In the genomic region with DNA sequence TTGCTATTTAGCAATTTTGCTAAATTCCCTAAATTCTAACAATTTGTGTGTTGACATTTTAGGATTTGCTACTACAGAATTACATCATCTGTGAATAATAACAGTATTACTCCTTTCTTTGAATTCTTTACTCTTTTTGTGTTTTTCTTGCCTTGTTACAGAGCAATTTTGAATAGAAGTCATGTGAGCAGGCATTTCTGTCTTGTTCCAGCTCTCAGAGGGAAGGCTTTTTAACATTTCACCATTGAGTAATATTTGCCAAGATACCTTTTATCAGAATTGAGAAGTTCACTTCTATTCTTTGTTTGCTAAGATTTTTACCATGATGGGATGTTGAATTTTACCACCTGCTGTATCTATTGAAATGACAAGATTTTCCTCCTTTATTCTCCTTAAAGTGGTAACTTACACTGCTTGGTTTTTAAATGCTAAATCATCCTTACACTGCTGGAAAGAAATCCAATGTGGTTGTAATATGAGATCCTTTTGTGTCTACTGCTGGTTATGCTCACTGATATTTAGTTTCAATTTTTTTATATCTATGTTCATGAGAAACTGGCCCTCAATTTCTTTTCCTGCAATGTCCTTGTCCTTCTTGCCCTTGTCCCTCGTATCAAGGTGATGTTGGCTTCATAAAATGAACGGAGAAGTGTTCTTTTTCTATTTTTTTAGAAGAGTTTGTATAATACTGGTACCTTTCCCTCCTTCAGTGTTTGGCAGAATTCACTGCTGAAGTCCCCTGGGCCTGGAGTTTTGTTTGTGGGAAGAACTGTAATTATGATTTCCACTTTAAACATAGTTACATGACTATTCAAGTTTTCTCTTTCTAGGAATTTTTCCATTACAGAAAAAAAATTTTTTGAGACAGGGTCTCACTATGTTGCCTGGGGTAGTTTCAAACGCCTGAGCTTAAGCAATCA, we compare ENCODE assay signal across 26 cellular contexts. TPM values are rescaled to one million over a fixed set of nuclear protein-coding genes. Genes with fewer than 3 reads are reported as not detected.
A peak's percentile ranks its signal among the peaks of the same experiment; 100 is the strongest.
DNase-seq lines count a peak whose midpoint lies in the region; ATAC-seq, FAIRE-seq and TF ChIP-seq lines count a peak whose summit lies in the region.
"Had no signal": no experiment of that assay in that cellular context is flagged by ENCODE, and none has a peak within 500 bp of the region (broad histone marks: within the 10 kb centered on the region; RNA-seq: fewer than 3 reads in every experiment).

No MANE protein-coding gene starts in this region.

- TF ChIP-seq CTCF in A549 (IDR thresholded peaks at IDR 0.05) (no peak), fibroblast of mammary gland (conservative IDR thresholded peaks at IDR 0.05; ENCODE audit: control insufficient read depth, insufficient read depth, low read depth, low read length) (no peak), hepatocyte (IDR thresholded peaks at IDR 0.05; ENCODE audit: poor library complexity) (no peak), uterus (IDR thresholded peaks at IDR 0.05) (no peak)

- no peaks in the 10 kb centered on the region for H3K79me2 ChIP-seq in hepatocyte

- H3K4me3 ChIP-seq in A549 (no peak overlapping the region), adipocyte (ENCODE audit: low read length) (no peak overlapping the region), fibroblast of mammary gland (ENCODE audit: control insufficient read depth, low read depth, low read length) (no peak overlapping the region), hepatocyte (no peak overlapping the region), uterus (no peak overlapping the region)
- H3K4me3 ChIP-seq: thoracic aorta had no signal

- H3K27me3 ChIP-seq in adipocyte (replicated peaks; ENCODE audit: control insufficient read depth, insufficient read depth, low read length): no peaks in the 10 kb centered on the region
- no peaks in the 10 kb centered on the region for H3K27me3 ChIP-seq in hepatocyte
- no peaks in the 10 kb centered on the region for H3K27me3 ChIP-seq in uterus

- H3K9me3 ChIP-seq in A549 (no peaks in the 10 kb centered on the region), adipocyte (ENCODE audit: control insufficient read depth, low read length) (no peaks in the 10 kb centered on the region), hepatocyte (ENCODE audit: low read depth) (no peaks in the 10 kb centered on the region), uterus (no peaks in the 10 kb centered on the region)
- H3K9me3 ChIP-seq: thoracic aorta had no signal

- TF ChIP-seq RAD21 in A549 (conservative IDR thresholded peaks at IDR 0.05 in 1 of 2, IDR thresholded peaks at IDR 0.05 in 1 of 2): no peak

- no peak overlapping the region for H3K4me2 ChIP-seq in A549
- H3K4me2 ChIP-seq in hepatocyte: no peak overlapping the region

- peaks cover 4% of the 10 kb centered on the region; the same call in 1 of the 3 replicates for H3K4me1 ChIP-seq in A549
- H3K4me1 ChIP-seq in adipocyte (ENCODE audit: control insufficient read depth, insufficient read depth, low read length): peaks cover 7% of the 10 kb centered on the region
- no peaks in the 10 kb centered on the region for H3K4me1 ChIP-seq in hepatocyte (ENCODE audit: insufficient read depth)
- H3K4me1 ChIP-seq in uterus: no peaks in the 10 kb centered on the region

- no peaks in the 10 kb centered on the region for H3K36me3 ChIP-seq in adipocyte (ENCODE audit: control insufficient read depth, insufficient read depth, low read length, severe bottlenecking)
- H3K36me3 ChIP-seq in hepatocyte (replicated peaks; ENCODE audit: insufficient read depth, low read depth): peaks cover 5% of the 10 kb centered on the region
- H3K36me3 ChIP-seq in uterus: no peaks in the 10 kb centered on the region
- H3K36me3 ChIP-seq: thoracic aorta had no signal

- peak; percentile 13 for FAIRE-seq in A549 (lab: Jason Lieb, UNC)
- FAIRE-seq: GM18507, TTC549 had no signal

- intact Hi-C loops in uterus (cut with DNase I; ENCODE audit: low total_unique reads): no loop called here

- no peak for TF ChIP-seq EP300 in A549 (IDR thresholded peaks at IDR 0.05)

- H3K9me2 ChIP-seq in hepatocyte (replicated peaks; ENCODE audit: insufficient read depth): no peaks in the 10 kb centered on the region

- H3K27ac ChIP-seq in A549 (no peak overlapping the region), hepatocyte (no peak overlapping the region), uterus (no peak overlapping the region)
- H3K27ac ChIP-seq: thoracic aorta had no signal

- POLR2A ChIA-PET in A549 (lab: Yijun Ruan, JAX): no interaction called here

- no peak for ATAC-seq in A549
- ATAC-seq in HG02798 (IDR thresholded peaks at IDR 0.05; ENCODE audit: poor library complexity, unreplicated experiment): no peak
- ATAC-seq: HCT116, T-cell had no signal

- WGBS in A549 (ENCODE audit: missing lambda C conversion rate): 76% methylated on average over 3 of the region's 3 CpGs
- WGBS in hepatocyte (ENCODE audit: low lambda C conversion rate, missing lambda C conversion rate): 75% methylated on average over 3 of the region's 3 CpGs

- CTCF ChIA-PET in A549 (lab: Yijun Ruan, JAX): no interaction called here

- DNase-seq in A549 (ENCODE audit: low read depth in 1 of 2, low spot score in 1 of 2) (no peak), H4 (ENCODE audit: low spot score) (peak; percentile 69), adipocyte (ENCODE audit: low read depth) (peak; percentile 62), fibroblast of mammary gland (ENCODE audit: low read depth) (peak; percentile 9), hepatocyte (ENCODE audit: low spot score) (no peak), uterus (no peak)
- DNase-seq in activated CD8-positive, alpha-beta memory T cell treated with anti-CD3 and anti-CD28 coated beads, Interleukin-2, amount 50 U/mL, for 48 hours: no peak
- DNase-seq: activated CD4-positive, alpha-beta T cell treated with anti-CD3 and anti-CD28 coated beads for 1 hour; activated naive CD4-positive, alpha-beta T cell; activated T-cell treated with anti-CD3 and anti-CD28 coated beads, Interleukin-2, amount 50 U/mL, for 24 hours; CD4-positive, CD25-positive, alpha-beta regulatory T cell; erythroblast; mammary epithelial cell; NCI-H1105; NCI-H82; SIG-M5; stimulated activated CD4-positive, alpha-beta T cell treated with anti-CD3 and anti-CD28 coated beads, Interleukin-2, amount 100 ng/mL, for 48 hours; stimulated activated naive CD4-positive, alpha-beta T cell; T-cell had no signal

- no peak overlapping the region for H3K9ac ChIP-seq in adipocyte (ENCODE audit: low read length)

- TF ChIP-seq POLR2A in A549 (IDR thresholded peaks at IDR 0.05; ENCODE audit: low read length) (no peak), uterus (IDR thresholded peaks at IDR 0.05) (no peak)

- no peaks in the 10 kb centered on the region for H4K20me1 ChIP-seq in hepatocyte (ENCODE audit: insufficient read depth, poor library complexity, severe bottlenecking)

- no peak overlapping the region for H2AFZ ChIP-seq in hepatocyte

TF ChIP-seq in A549, 52 proteins besides CTCF, POLR2A, EP300 and RAD21 (continues in another document):
- TF ChIP-seq PHF8 (IDR thresholded peaks at IDR 0.05; ENCODE audit: borderline replicate concordance, low read depth) (no peak), MAZ (IDR thresholded peaks at IDR 0.05; ENCODE audit: borderline replicate concordance, low read depth, low read length) (no peak), HEYL (CRISPR knock-in tag; IDR thresholded peaks at IDR 0.05) (no peak), ESRRA (IDR thresholded peaks at IDR 0.05; ENCODE audit: borderline replicate concordance, low read length) (no peak), FOXS1 (CRISPR knock-in tag; IDR thresholded peaks at IDR 0.05) (no peak), ZC3H11A (IDR thresholded peaks at IDR 0.05) (no peak), HOXB5 (CRISPR knock-in tag; IDR thresholded peaks at IDR 0.05) (no peak)
- TF ChIP-seq, protein P1, sequence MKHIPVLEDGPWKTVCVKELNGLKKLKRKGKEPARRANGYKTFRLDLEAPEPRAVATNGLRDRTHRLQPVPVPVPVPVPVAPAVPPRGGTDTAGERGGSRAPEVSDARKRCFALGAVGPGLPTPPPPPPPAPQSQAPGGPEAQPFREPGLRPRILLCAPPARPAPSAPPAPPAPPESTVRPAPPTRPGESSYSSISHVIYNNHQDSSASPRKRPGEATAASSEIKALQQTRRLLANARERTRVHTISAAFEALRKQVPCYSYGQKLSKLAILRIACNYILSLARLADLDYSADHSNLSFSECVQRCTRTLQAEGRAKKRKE (CRISPR knock-in tag; IDR thresholded peaks at IDR 0.05; ENCODE audit: low read depth): no peak
- TF ChIP-seq, protein P2, sequence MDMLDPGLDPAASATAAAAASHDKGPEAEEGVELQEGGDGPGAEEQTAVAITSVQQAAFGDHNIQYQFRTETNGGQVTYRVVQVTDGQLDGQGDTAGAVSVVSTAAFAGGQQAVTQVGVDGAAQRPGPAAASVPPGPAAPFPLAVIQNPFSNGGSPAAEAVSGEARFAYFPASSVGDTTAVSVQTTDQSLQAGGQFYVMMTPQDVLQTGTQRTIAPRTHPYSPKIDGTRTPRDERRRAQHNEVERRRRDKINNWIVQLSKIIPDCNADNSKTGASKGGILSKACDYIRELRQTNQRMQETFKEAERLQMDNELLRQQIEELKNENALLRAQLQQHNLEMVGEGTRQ (IDR thresholded peaks at IDR 0.05): no peak
- TF ChIP-seq, protein P3, sequence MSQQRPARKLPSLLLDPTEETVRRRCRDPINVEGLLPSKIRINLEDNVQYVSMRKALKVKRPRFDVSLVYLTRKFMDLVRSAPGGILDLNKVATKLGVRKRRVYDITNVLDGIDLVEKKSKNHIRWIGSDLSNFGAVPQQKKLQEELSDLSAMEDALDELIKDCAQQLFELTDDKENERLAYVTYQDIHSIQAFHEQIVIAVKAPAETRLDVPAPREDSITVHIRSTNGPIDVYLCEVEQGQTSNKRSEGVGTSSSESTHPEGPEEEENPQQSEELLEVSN (IDR thresholded peaks at IDR 0.05; ENCODE audit: borderline replicate concordance, low read depth): no peak

RNA-seq across cellular contexts. Expression of gene ATP6V0A4, which starts 50.3 kb away (rescaled TPM):
- polyA plus RNA-seq in A549 (2011; rRNA removed) (0.09 and 0.29 TPM in 2 replicates), A549 (2017; fragmentation: RNase III; extraction: RNeasy Plus Mini Kit Qiagen cat#74134 plus additional on column Dnase treatment) (0.24 to 0.25 TPM (median 0.25 TPM) in 3 replicates), hepatocyte (0.29 and 0.34 TPM in 2 replicates)
- 0.03 and 0.06 TPM in 2 replicates for polyA plus RNA-seq in A549 (2012; cell fraction: cytosol; rRNA removed)
- 0.05 TPM in 2 replicates for polyA plus RNA-seq in A549 (2012; cell fraction: nucleus; rRNA removed)
- polyA minus RNA-seq in A549 (2011; rRNA and poly(A)+ RNA removed): not detected in 2 replicates
- total RNA-seq in H4 (2014; rRNA removed; shearing (Covaris generic)): 0.17 and 0.39 TPM in 2 replicates
- total RNA-seq in hepatocyte (0.84 and 1.1 TPM in 2 replicates), uterus (not detected)
- total RNA-seq: CD4-positive, CD25-positive, alpha-beta regulatory T cell; glomerular endothelial cell; omental fat pad; T-cell; thoracic aorta had no signal
- polyA plus RNA-seq: CD4-positive, CD25-positive, alpha-beta regulatory T cell had no signal

RNA-seq across cellular contexts. Expression of gene TMEM213, which starts 50.5 kb away (rescaled TPM):
- polyA plus RNA-seq in A549 (2011; rRNA removed) (not detected in 2 replicates), A549 (2017; fragmentation: RNase III; extraction: RNeasy Plus Mini Kit Qiagen cat#74134 plus additional on column Dnase treatment) (not detected in 3 replicates), hepatocyte (0.93 TPM in 1 of 2 replicates, not detected in the other)
- not detected in 2 replicates for polyA plus RNA-seq in A549 (2012; cell fraction: cytosol; rRNA removed)
- not detected in 2 replicates for polyA plus RNA-seq in A549 (2012; cell fraction: nucleus; rRNA removed)
- polyA minus RNA-seq in A549 (2011; rRNA and poly(A)+ RNA removed): not detected in 2 replicates
- not detected in 2 replicates for total RNA-seq in H4 (2014; rRNA removed; shearing (Covaris generic))
- total RNA-seq in hepatocyte (0.03 TPM in 1 of 2 replicates, not detected in the other), uterus (under 1 TPM in 1 of 4 donors, not detected in 3; 0.35 TPM)
- total RNA-seq: CD4-positive, CD25-positive, alpha-beta regulatory T cell; glomerular endothelial cell; mammary epithelial cell; omental fat pad; T-cell; thoracic aorta had no signal
- polyA plus RNA-seq: mammary epithelial cell had no signal

Comparison
In these comparisons a context has a peak if more than half of its experiments do, and no peak if none do; other contexts are left out.
1. DNase-seq: peak in H4 (single experiment), adipocyte (single experiment) and fibroblast of mammary gland (single experiment); none in A549 (0 of 2), activated CD8-positive, alpha-beta memory T cell treated with anti-CD3 and anti-CD28 coated beads, Interleukin-2, amount 50 U/mL, for 48 hours (single experiment), hepatocyte (single experiment) and uterus (0 of 2).